ENCODE assay signal across 10 cellular contexts in the genomic region with DNA sequence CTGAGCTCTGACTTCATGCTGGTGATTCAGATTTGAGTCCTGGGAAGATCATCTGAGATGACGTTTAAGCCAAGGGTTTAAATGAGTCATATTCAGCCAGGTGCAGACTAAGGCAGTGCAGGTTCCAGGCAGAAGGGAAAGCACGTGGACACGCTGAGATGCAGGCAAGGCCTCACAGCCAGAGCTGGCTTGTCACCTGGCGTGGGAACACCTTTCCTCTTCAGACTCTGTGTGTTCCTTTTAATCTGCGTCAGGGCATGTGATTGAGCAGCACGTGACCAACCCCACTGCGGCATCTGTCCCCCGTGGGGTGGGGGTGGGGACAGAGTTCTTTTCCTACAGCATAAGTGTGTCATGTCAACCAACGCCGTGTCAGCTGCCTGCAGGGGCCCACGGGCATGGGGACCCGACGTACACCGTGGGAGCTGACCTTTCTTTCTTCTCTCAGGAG. TPM values are rescaled to one million over a fixed set of nuclear protein-coding genes. Genes with fewer than 3 reads are reported as not detected.
A peak's percentile ranks its signal among the peaks of the same experiment; 100 is the strongest.
DNase-seq lines count a peak whose midpoint lies in the region; ATAC-seq, FAIRE-seq and TF ChIP-seq lines count a peak whose summit lies in the region.
"Had no signal": no experiment of that assay in that cellular context is flagged by ENCODE, and none has a peak within 500 bp of the region (broad histone marks: within the 10 kb centered on the region; RNA-seq: fewer than 3 reads in every experiment).

No MANE protein-coding gene starts in this region.

- FAIRE-seq in astrocyte (lab: Jason Lieb, UNC) = no peak

- peaks cover 12% of the 10 kb centered on the region for H3K4me1 Mint-ChIP-seq in activated CD8-positive, alpha-beta memory T cell treated with anti-CD3 and anti-CD28 coated beads, Interleukin-2, amount 10 ng/mL, durations not matched to agents 7 days and 5 days
- H3K4me1 Mint-ChIP-seq in astrocyte (ENCODE audit: low read depth, unreplicated experiment) = peaks cover 4% of the 10 kb centered on the region

- H3K4me1 ChIP-seq in astrocyte (ENCODE audit: insufficient read depth, low read length) (no peaks in the 10 kb centered on the region), smooth muscle cell (ENCODE audit: low read depth) (no peaks in the 10 kb centered on the region), tibial artery (no peaks in the 10 kb centered on the region)
- H3K4me1 ChIP-seq: SJSA1 had no signal

- H3K9me3 ChIP-seq in astrocyte (ENCODE audit: insufficient read depth, low read depth, low read length) (no peaks in the 10 kb centered on the region), smooth muscle cell (replicated peaks; ENCODE audit: low read depth) (no peaks in the 10 kb centered on the region), tibial artery (no peaks in the 10 kb centered on the region)
- H3K9me3 ChIP-seq: SJSA1 had no signal

- H3K4me3 ChIP-seq in astrocyte (ENCODE audit: insufficient read depth, low read depth, low read length) = no peak overlapping the region
- no peak overlapping the region for H3K4me3 ChIP-seq in smooth muscle cell
- H3K4me3 ChIP-seq in tibial artery = no peak overlapping the region
- H3K4me3 ChIP-seq: SJSA1 had no signal

- H3K79me2 ChIP-seq in astrocyte (ENCODE audit: insufficient read depth, low read length) (no peaks in the 10 kb centered on the region), smooth muscle cell (ENCODE audit: low read depth) (no peaks in the 10 kb centered on the region)

- H3K27me3 ChIP-seq in astrocyte (ENCODE audit: insufficient read depth, low read length) (no peaks in the 10 kb centered on the region), smooth muscle cell (ENCODE audit: low read depth) (no peaks in the 10 kb centered on the region), tibial artery (no peaks in the 10 kb centered on the region)
- H3K27me3 ChIP-seq: SJSA1 had no signal

- peaks cover 15% of the 10 kb centered on the region for H4K20me1 ChIP-seq in astrocyte (ENCODE audit: insufficient read depth, low read length)
- H4K20me1 ChIP-seq in smooth muscle cell (ENCODE audit: low read depth) = peaks cover 32% of the 10 kb centered on the region

- ATAC-seq in activated CD8-positive, alpha-beta memory T cell treated with anti-CD3 and anti-CD28 coated beads, Interleukin-2, amount 10 ng/mL, durations not matched to agents 7 days and 5 days = peak; percentile 61
- peak; percentile 72 for ATAC-seq in HG03060 (IDR thresholded peaks at IDR 0.05; ENCODE audit: low read depth, unreplicated experiment)

- CTCF ChIA-PET in activated CD8-positive, alpha-beta memory T cell treated with anti-CD3 and anti-CD28 coated beads, Interleukin-2, amount 10 ng/mL, durations not matched to agents 7 days and 5 days (lab: Charles Lee) = interaction anchor here (1.1 kb wide), 1 partner anchor 14 kb away, joined by 3 read pairs; no protein-coding TSS in a partner anchor

- no peaks in the 10 kb centered on the region for H3K27me3 Mint-ChIP-seq in activated CD8-positive, alpha-beta memory T cell treated with anti-CD3 and anti-CD28 coated beads, Interleukin-2, amount 10 ng/mL, durations not matched to agents 7 days and 5 days
- no peaks in the 10 kb centered on the region for H3K27me3 Mint-ChIP-seq in astrocyte (ENCODE audit: low read depth, unreplicated experiment)

- H3F3A ChIP-seq in smooth muscle cell (ENCODE audit: low read depth) = peaks cover 15% of the 10 kb centered on the region

- 77% methylated on average over 14 of the region's 14 CpGs for WGBS in smooth muscle cell (ENCODE audit: low lambda C conversion rate)

- no peak overlapping the region for H3K27ac Mint-ChIP-seq in activated CD8-positive, alpha-beta memory T cell treated with anti-CD3 and anti-CD28 coated beads, Interleukin-2, amount 10 ng/mL, durations not matched to agents 7 days and 5 days
- H3K27ac Mint-ChIP-seq in astrocyte (ENCODE audit: unreplicated experiment) = no peak overlapping the region

- H3K27ac ChIP-seq in astrocyte (ENCODE audit: low read depth, low read length) = peak overlapping the region; percentile 0
- peak overlapping the region; percentile 64 for H3K27ac ChIP-seq in smooth muscle cell (ENCODE audit: low read depth)
- H3K27ac ChIP-seq in tibial artery = no peak overlapping the region
- H3K27ac ChIP-seq: SJSA1 had no signal

- H3K36me3 ChIP-seq in astrocyte (ENCODE audit: insufficient read depth, low read length) = peaks cover 24% of the 10 kb centered on the region
- peaks cover 9% of the 10 kb centered on the region for H3K36me3 ChIP-seq in smooth muscle cell (ENCODE audit: low read depth)
- peaks cover 10 to 32% (median 15%) of the 10 kb centered on the region in 3 donors for H3K36me3 ChIP-seq in tibial artery

- TF ChIP-seq CTCF in astrocyte (IDR thresholded peaks at IDR 0.05; ENCODE audit: insufficient read depth, low read depth, low read length) (no peak), smooth muscle cell (IDR thresholded peaks at IDR 0.05; ENCODE audit: borderline replicate concordance, insufficient read depth, poor library complexity, severe bottlenecking) (no peak), tibial artery (IDR thresholded peaks at IDR 0.05) (no peak)

- H2AFZ ChIP-seq in astrocyte (ENCODE audit: low read depth, low read length) (no peak overlapping the region), smooth muscle cell (ENCODE audit: low read depth) (no peak overlapping the region)

- H3K9me3 Mint-ChIP-seq in activated CD8-positive, alpha-beta memory T cell treated with anti-CD3 and anti-CD28 coated beads, Interleukin-2, amount 10 ng/mL, durations not matched to agents 7 days and 5 days (ENCODE audit: low read depth) = no peaks in the 10 kb centered on the region
- no peaks in the 10 kb centered on the region for H3K9me3 Mint-ChIP-seq in astrocyte (ENCODE audit: unreplicated experiment)

- peaks cover 23% of the 10 kb centered on the region for H3K36me3 Mint-ChIP-seq in activated CD8-positive, alpha-beta memory T cell treated with anti-CD3 and anti-CD28 coated beads, Interleukin-2, amount 10 ng/mL, durations not matched to agents 7 days and 5 days
- peaks cover 6% of the 10 kb centered on the region for H3K36me3 Mint-ChIP-seq in astrocyte (ENCODE audit: low read depth, unreplicated experiment)

- H3K4me2 ChIP-seq in astrocyte (ENCODE audit: low read length) = no peak overlapping the region
- no peak overlapping the region for H3K4me2 ChIP-seq in smooth muscle cell

- no peak overlapping the region for H3K4me3 Mint-ChIP-seq in activated CD8-positive, alpha-beta memory T cell treated with anti-CD3 and anti-CD28 coated beads, Interleukin-2, amount 10 ng/mL, durations not matched to agents 7 days and 5 days
- no peak overlapping the region for H3K4me3 Mint-ChIP-seq in astrocyte (ENCODE audit: unreplicated experiment)

- no peak overlapping the region for H3K9ac ChIP-seq in astrocyte (ENCODE audit: low read length)
- no peak overlapping the region for H3K9ac ChIP-seq in smooth muscle cell (ENCODE audit: low read depth)

- DNase-seq in activated CD8-positive, alpha-beta memory T cell treated with anti-CD3 and anti-CD28 coated beads, Interleukin-2, amount 10 ng/mL, durations not matched to agents 7 days and 5 days = no peak
- no peak for DNase-seq in activated CD8-positive, alpha-beta memory T cell treated with anti-CD3 and anti-CD28 coated beads, Interleukin-2, amount 50 U/mL, for 48 hours
- DNase-seq in astrocyte (ENCODE audit: low read depth) = peak; percentile 88
- DNase-seq in smooth muscle cell (lab: John Stamatoyannopoulos, UW; ENCODE audit: unreplicated experiment) = no peak
- DNase-seq in GOT3 (lab: John Stamatoyannopoulos, UW) = no peak
- no peak for DNase-seq in NCI-H524 treated with DMSO at 0.1 percent for 48 hours (lab: John Stamatoyannopoulos, UW)
- no peak for DNase-seq in tibial artery

- intact Hi-C loops in tibial artery (cut with DNase I; ENCODE audit: low total_unique reads) = no loop called here

RNA-seq across cellular contexts. Expression of gene IDI2, which starts 10.7 kb away (rescaled TPM):
- total RNA-seq in activated CD8-positive, alpha-beta memory T cell treated with anti-CD3 and anti-CD28 coated beads, Interleukin-2, amount 10 ng/mL, durations not matched to agents 7 days and 5 days = not detected
- total RNA-seq in astrocyte (not detected in 2 replicates), smooth muscle cell (not detected in 2 replicates)
- not detected in 2 replicates for polyA plus RNA-seq in smooth muscle cell
- total RNA-seq: SJSA1 had no signal
- polyA plus RNA-seq: BJ had no signal

RNA-seq across cellular contexts. Expression of gene IDI1, which starts 12.6 kb away (rescaled TPM):
- 10 to 100 TPM; 60.8 to 75.8 TPM for total RNA-seq in activated CD8-positive, alpha-beta memory T cell treated with anti-CD3 and anti-CD28 coated beads, Interleukin-2, amount 10 ng/mL, durations not matched to agents 7 days and 5 days
- total RNA-seq in astrocyte = 43.0 and 63.2 TPM in 2 replicates
- 142 and 240 TPM in 2 replicates for total RNA-seq in smooth muscle cell
- polyA plus RNA-seq in smooth muscle cell = 136 and 165 TPM in 2 replicates

RNA-seq across cellular contexts. Expression of gene WDR37, which starts 19.8 kb away (rescaled TPM):
- 10 to 100 TPM; 22.0 to 26.4 TPM for total RNA-seq in activated CD8-positive, alpha-beta memory T cell treated with anti-CD3 and anti-CD28 coated beads, Interleukin-2, amount 10 ng/mL, durations not matched to agents 7 days and 5 days
- 20.9 and 22.8 TPM in 2 replicates for total RNA-seq in astrocyte
- total RNA-seq in smooth muscle cell = 10.7 and 14.0 TPM in 2 replicates
- polyA plus RNA-seq in smooth muscle cell = 10.5 and 12.8 TPM in 2 replicates

RNA-seq across cellular contexts. Expression of gene GTPBP4, which starts 48.1 kb away (rescaled TPM):
- total RNA-seq in activated CD8-positive, alpha-beta memory T cell treated with anti-CD3 and anti-CD28 coated beads, Interleukin-2, amount 10 ng/mL, durations not matched to agents 7 days and 5 days = 10 to 100 TPM; 66.1 to 88.2 TPM
- total RNA-seq in astrocyte (101 and 106 TPM in 2 replicates), smooth muscle cell (36.8 and 52.1 TPM in 2 replicates)
- polyA plus RNA-seq in smooth muscle cell = 42.5 and 60.5 TPM in 2 replicates

Comparison
In these comparisons a context has a peak if more than half of its experiments do, and no peak if none do; other contexts are left out.
1. H3K27ac ChIP-seq: peak in astrocyte (single experiment) and smooth muscle cell (single experiment); none in tibial artery (0 of 2).